8 cellular contexts compared by ENCODE assay signal in the genomic region with DNA sequence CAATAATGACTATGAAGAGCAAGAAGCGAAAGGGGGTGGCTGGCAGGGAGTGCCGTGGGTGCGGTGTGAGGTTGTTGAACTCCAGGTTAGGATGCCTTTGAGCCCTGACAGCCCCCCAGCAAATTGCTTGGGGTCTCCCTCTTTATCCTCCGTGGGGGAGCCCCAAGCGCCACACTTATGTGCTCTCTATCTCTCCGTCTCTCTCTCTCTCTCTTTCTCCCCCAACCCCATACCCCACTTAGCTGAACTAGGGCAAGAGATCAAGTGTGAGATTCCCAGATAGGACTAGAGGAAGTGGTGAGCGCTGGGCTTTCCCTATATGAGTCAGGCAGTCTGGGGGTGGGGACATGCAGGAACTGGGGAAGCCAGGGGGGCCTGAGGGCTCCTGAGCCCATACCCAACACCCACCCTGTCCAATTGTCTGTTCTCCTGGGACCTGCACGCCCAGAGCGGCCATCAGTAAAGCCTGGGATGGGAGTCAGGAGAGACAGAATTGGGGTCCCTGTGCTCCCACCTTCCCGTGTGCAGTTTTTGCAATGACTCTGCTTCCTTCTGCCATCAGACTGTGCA. TPM values are rescaled to one million over a fixed set of nuclear protein-coding genes. Genes with fewer than 3 reads are reported as not detected.
DNase-seq lines count a peak whose midpoint lies in the region; ATAC-seq and TF ChIP-seq lines count a peak whose summit lies in the region.

No MANE protein-coding gene starts in this region.

- H3K4me3 ChIP-seq in sigmoid colon, result no peak overlapping the region

- TF ChIP-seq CTCF in sigmoid colon (IDR thresholded peaks at IDR 0.05), result no peak

- H3K27me3 Mint-ChIP-seq in effector memory CD8-positive, alpha-beta T cell, result no peaks in the 10 kb centered on the region

- no peak for TF ChIP-seq POLR2A in sigmoid colon (IDR thresholded peaks at IDR 0.05)

- no peak for TF ChIP-seq EP300 in sigmoid colon (IDR thresholded peaks at IDR 0.05)

- no peaks in the 10 kb centered on the region for H3K27me3 ChIP-seq in sigmoid colon

- no peaks in the 10 kb centered on the region for H3K9me3 Mint-ChIP-seq in effector memory CD8-positive, alpha-beta T cell

- ATAC-seq in HG03432 (IDR thresholded peaks at IDR 0.05; ENCODE audit: unreplicated experiment), result peak; percentile 60
- ATAC-seq in effector memory CD8-positive, alpha-beta T cell (replicated peaks), result peak; percentile 82
- no peak for ATAC-seq in HG03442 (IDR thresholded peaks at IDR 0.05; ENCODE audit: unreplicated experiment)

- POLR2A ChIA-PET in HEK293T (lab: Yijun Ruan, JAX), result interaction anchor here (0.9 kb wide), 1 partner anchor 14 kb away, joined by 3 read pairs; no protein-coding TSS in a partner anchor

- H3K4me3 Mint-ChIP-seq in effector memory CD8-positive, alpha-beta T cell, result peak overlapping the region; percentile 79 to 99

- no peaks in the 10 kb centered on the region for H3K9me3 ChIP-seq in sigmoid colon

- peak overlapping the region; percentile 73 to 81 (median 74) for H3K27ac ChIP-seq in sigmoid colon

- CTCF ChIA-PET in HEK293T (lab: Yijun Ruan, JAX), result interaction anchor here (0.6 kb wide), 1 partner anchor 946 kb away, joined by 6 read pairs; no protein-coding TSS in a partner anchor

- H3K4me1 Mint-ChIP-seq in effector memory CD8-positive, alpha-beta T cell (ENCODE audit: low read depth in 2 of 2), result peaks cover 74 to 78% of the 10 kb centered on the region in 2 donors

- H3K36me3 ChIP-seq in sigmoid colon, result no peaks in the 10 kb centered on the region

- H3K4me1 ChIP-seq in sigmoid colon, result peaks cover 0 to 68% (median 46%) of the 10 kb centered on the region in 4 donors

- peaks cover 99% of the 10 kb centered on the region for H3K36me3 Mint-ChIP-seq in effector memory CD8-positive, alpha-beta T cell (ENCODE audit: insufficient read depth)

- peak overlapping the region; percentile 99 to 100 for H3K27ac Mint-ChIP-seq in effector memory CD8-positive, alpha-beta T cell

- DNase-seq in EL, result peak; percentile 82
- peak; percentile 70 to 73 for DNase-seq in activated CD4-positive, alpha-beta T cell treated with anti-CD3 and anti-CD28 coated beads for 4 hours
- peak; percentile 60 to 74 (median 73) for DNase-seq in effector memory CD8-positive, alpha-beta T cell
- no peak for DNase-seq in sigmoid colon
- no peak for DNase-seq in HEK293T (ENCODE audit: extremely low spot score)
- DNase-seq in NAMALWA (ENCODE audit: low spot score), result no peak

- intact Hi-C loops in sigmoid colon (cut with DNase I), result no loop called here

- 33 to 39% methylated on average over 10 of the region's 10 CpGs for WGBS in sigmoid colon, 2 donors

TF ChIP-seq in HEK293T, 16 proteins besides CTCF, POLR2A, EP300 and RAD21:
- TF ChIP-seq ELF4 (IDR thresholded peaks at IDR 0.05) (no peak), FOXK2 (IDR thresholded peaks at IDR 0.05) (no peak), HDGF (IDR thresholded peaks at IDR 0.05; ENCODE audit: borderline replicate concordance) (no peak), LEF1 (IDR thresholded peaks at IDR 0.05; ENCODE audit: borderline replicate concordance) (no peak), TARDBP (IDR thresholded peaks at IDR 0.05) (no peak), ZNF384 (IDR thresholded peaks at IDR 0.05) (no peak)

RNA-seq across cellular contexts. Expression of a gene that starts 7.8 kb away (rescaled TPM):
- 10 to 100 TPM; 32.7 to 47.4 (median 37.3) TPM for total RNA-seq in sigmoid colon
- 100 to 1,000 TPM; 157 to 181 (median 177) TPM for polyA plus RNA-seq in sigmoid colon

RNA-seq across cellular contexts. Expression of a gene that starts 20.8 kb away (rescaled TPM):
- not detected for total RNA-seq in sigmoid colon
- 1 to 10 TPM in 1 of 3 donors, under 1 TPM in 1, not detected in 1; 0.34 to 1.2 TPM for polyA plus RNA-seq in sigmoid colon

RNA-seq across cellular contexts. Expression of a gene that starts 39.1 kb away (rescaled TPM):
- not detected for total RNA-seq in sigmoid colon
- polyA plus RNA-seq in sigmoid colon, result not detected

RNA-seq across cellular contexts. Expression of a gene that starts 58.5 kb away (rescaled TPM):
- total RNA-seq in sigmoid colon, result not detected
- not detected for polyA plus RNA-seq in sigmoid colon

Comparison
In these comparisons a context has a peak if more than half of its experiments do, and no peak if none do; other contexts are left out.
1. DNase-seq: peak in EL (single experiment), activated CD4-positive, alpha-beta T cell treated with anti-CD3 and anti-CD28 coated beads for 4 hours (2 of 2) and effector memory CD8-positive, alpha-beta T cell (3 of 3); none in sigmoid colon (single experiment), HEK293T (single experiment) and NAMALWA (single experiment).